Comparison of ENCODE assay signal across 12 cellular contexts in the genomic region with DNA sequence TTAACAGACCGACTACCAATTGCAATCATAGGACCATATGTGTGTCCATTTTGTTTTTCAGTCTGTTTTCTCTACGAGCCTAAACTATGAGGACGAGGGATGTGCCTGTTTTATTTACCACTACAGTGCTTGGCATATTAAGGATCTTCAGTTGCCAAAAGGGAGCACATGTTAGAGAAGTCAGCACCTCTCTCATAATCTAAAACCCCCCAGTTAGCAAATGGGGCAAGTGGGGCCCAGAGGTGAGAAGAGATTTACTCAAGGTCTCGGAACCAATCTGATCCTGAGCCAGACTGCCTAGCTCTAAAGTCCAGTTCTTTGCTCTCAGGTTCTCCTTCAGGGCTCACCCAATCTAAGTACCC. TPM values are rescaled to one million over a fixed set of nuclear protein-coding genes. Genes with fewer than 3 reads are reported as not detected.
A peak's percentile ranks its signal among the peaks of the same experiment; 100 is the strongest.
DNase-seq lines count a peak whose midpoint lies in the region; ATAC-seq, FAIRE-seq and TF ChIP-seq lines count a peak whose summit lies in the region.
"Had no signal": no experiment of that assay in that cellular context is flagged by ENCODE, and none has a peak within 500 bp of the region (broad histone marks: within the 10 kb centered on the region; RNA-seq: fewer than 3 reads in every experiment).

No MANE protein-coding gene starts in this region.

- no peak for DNase-seq in T-helper 2 cell treated with Interferon-gamma antibody and Interleukin-4, amounts not matched to agents 5 μg/mL and 100 μg/mL, for 36 hours (ENCODE audit: low spot score)
- no peak for DNase-seq in T-helper 2 cell
- DNase-seq in T-helper 17 cell, result no peak
- no peak for DNase-seq in H1 (ENCODE audit: low read depth in 1 of 2, low spot score in 2 of 2)
- no peak for DNase-seq in progenitor cell of endocrine pancreas (ENCODE audit: low spot score, unreplicated experiment)
- no peak for DNase-seq in SW 1271 (lab: John Stamatoyannopoulos, UW)
- no peak for DNase-seq in germinal center (ENCODE audit: low spot score)
- no peak for DNase-seq in occipital lobe (lab: John Stamatoyannopoulos, UW)
- DNase-seq: brain microvascular endothelial cell, DND-41 had no signal

- no peak for TF ChIP-seq CTCF in H1 (IDR thresholded peaks at IDR 0.05; ENCODE audit: control extremely low read depth in 1 of 3, insufficient read depth in 1 of 3, low read depth in 1 of 3, low read length in 3 of 3)
- no peak for TF ChIP-seq CTCF in progenitor cell of endocrine pancreas (IDR thresholded peaks at IDR 0.05; ENCODE audit: unreplicated experiment)

- H3K4me2 ChIP-seq in H1 (ENCODE audit: insufficient read depth in 1 of 2, low read depth in 2 of 2, low read length in 2 of 2), result no peak overlapping the region

- POLR2A ChIA-PET in H1 (lab: Charles Lee; ENCODE audit: partially characterized antibody), result interaction anchor here (0.8 to 2.3 kb wide), 5 partner anchors 10 to 30 kb away, joined by 3 to 9 read pairs (median 4); a partner anchor contains a TSS

- peaks cover 0 to 6% (median 0%) of the 10 kb centered on the region in 4 experiments; a peak in 2 of 8 replicates for H3K36me3 ChIP-seq in H1 (ENCODE audit: control insufficient read depth in 2 of 4, insufficient read depth in 4 of 4, low read length in 3 of 4)
- H3K36me3 ChIP-seq: brain microvascular endothelial cell had no signal

- no peak overlapping the region for H3K4me3 ChIP-seq in H1 (ENCODE audit: extremely low read depth in 1 of 4, insufficient read depth in 2 of 4, low read depth in 3 of 4, low read length in 4 of 4)

- peaks cover 3% of the 10 kb centered on the region; the same call in 1 of the 2 replicates for H3K23me2 ChIP-seq in H1 (ENCODE audit: low read depth, low read length)

- no peak overlapping the region for H2BK120ac ChIP-seq in H1 (replicated peaks; ENCODE audit: low read depth, low read length)

- H3K4ac ChIP-seq in H1 (replicated peaks; ENCODE audit: insufficient read length, low read depth, low read length), result no peak overlapping the region

- peaks cover 14% of the 10 kb centered on the region for H3K4me1 Mint-ChIP-seq in T-helper 2 cell treated with Interferon-gamma antibody and Interleukin-4, amounts not matched to agents 5 μg/mL and 100 μg/mL, for 36 hours (ENCODE audit: low read depth)
- H3K4me1 Mint-ChIP-seq in T-helper 17 cell (peaks cover 37% of the 10 kb centered on the region), progenitor cell of endocrine pancreas (ENCODE audit: low read depth) (peaks cover 7% of the 10 kb centered on the region)

- WGBS in H1 (ENCODE audit: extremely low coverage in 1 of 2, insufficient coverage in 1 of 2, insufficient read length in 1 of 2, insufficient replicate concordance in 2 of 2, low coverage in 1 of 2, low lambda C conversion rate in 2 of 2, missing lambda C conversion rate in 1 of 2), 2 experiments, result 91% methylated on average over 4 of the region's 4 CpGs; no CpG with 5 or more reads in 1 of the 2 experiments

- H2AK5ac ChIP-seq in H1 (ENCODE audit: low read depth, low read length), result no peak overlapping the region

- H3K9ac ChIP-seq in H1 (replicated peaks in 1 of 4; ENCODE audit: extremely low read depth in 1 of 4, low read depth in 3 of 4, low read length in 3 of 4), result no peak overlapping the region

- no peak for FAIRE-seq in H1 (lab: Jason Lieb, UNC)
- FAIRE-seq: A204.1 had no signal

- H2AFZ ChIP-seq in H1 (ENCODE audit: low read length), result no peak overlapping the region

- H3K23ac ChIP-seq in H1 (ENCODE audit: insufficient read length), result no peak overlapping the region

- no peak overlapping the region for H2BK20ac ChIP-seq in H1 (ENCODE audit: low read length)

- peak overlapping the region; percentile 71 for H3K4me3 Mint-ChIP-seq in T-helper 2 cell treated with Interferon-gamma antibody and Interleukin-4, amounts not matched to agents 5 μg/mL and 100 μg/mL, for 36 hours
- H3K4me3 Mint-ChIP-seq in T-helper 17 cell (peak overlapping the region; percentile 90), progenitor cell of endocrine pancreas (ENCODE audit: low read depth) (peak overlapping the region; percentile 70)

- H3K18ac ChIP-seq in H1 (ENCODE audit: extremely low read depth, low read length), result no peak overlapping the region

- no peak overlapping the region for H3K27ac Mint-ChIP-seq in T-helper 2 cell treated with Interferon-gamma antibody and Interleukin-4, amounts not matched to agents 5 μg/mL and 100 μg/mL, for 36 hours
- H3K27ac Mint-ChIP-seq in T-helper 17 cell (no peak overlapping the region), progenitor cell of endocrine pancreas (no peak overlapping the region)

- H3K56ac ChIP-seq in H1 (replicated peaks; ENCODE audit: insufficient read length, low read depth, low read length), result no peak overlapping the region

- CTCF ChIA-PET in H1 (lab: Charles Lee; ENCODE audit: partially characterized antibody), result interaction anchor here (1.3 to 1.5 kb wide), 2 partner anchors 24 to 42 kb away, joined by 3 to 4 read pairs; no protein-coding TSS in a partner anchor

- H4K8ac ChIP-seq in H1 (ENCODE audit: extremely low read depth, insufficient read depth, low read length), result no peak overlapping the region

- peaks cover 58% of the 10 kb centered on the region for H3K27me3 Mint-ChIP-seq in T-helper 2 cell treated with Interferon-gamma antibody and Interleukin-4, amounts not matched to agents 5 μg/mL and 100 μg/mL, for 36 hours (ENCODE audit: low read depth)
- H3K27me3 Mint-ChIP-seq in T-helper 17 cell, result peaks cover 28% of the 10 kb centered on the region
- H3K27me3 Mint-ChIP-seq in progenitor cell of endocrine pancreas, result peaks cover 51% of the 10 kb centered on the region

- H3K9me3 Mint-ChIP-seq in T-helper 2 cell treated with Interferon-gamma antibody and Interleukin-4, amounts not matched to agents 5 μg/mL and 100 μg/mL, for 36 hours, result no peaks in the 10 kb centered on the region
- no peaks in the 10 kb centered on the region for H3K9me3 Mint-ChIP-seq in progenitor cell of endocrine pancreas (ENCODE audit: low read depth)

- no peak overlapping the region for H2BK5ac ChIP-seq in H1 (ENCODE audit: low read depth, low read length)

- no peak for ATAC-seq in T-helper 17 cell

- H2BK12ac ChIP-seq in H1 (ENCODE audit: low read depth, low read length), result no peak overlapping the region; the same call in 1 of the 2 replicates

- no peak overlapping the region for H3K14ac ChIP-seq in H1 (ENCODE audit: insufficient read length)

- H3K79me2 ChIP-seq in H1 (ENCODE audit: control insufficient read depth in 1 of 2, insufficient read depth in 2 of 2, low read length in 2 of 2), result no peaks in the 10 kb centered on the region

- TF ChIP-seq RAD21 in H1 (IDR thresholded peaks at IDR 0.05 in 1 of 2, conservative IDR thresholded peaks at IDR 0.05 in 1 of 2; ENCODE audit: low read depth in 2 of 2, low read length in 2 of 2), result no peak

- H3K36me3 Mint-ChIP-seq in T-helper 2 cell treated with Interferon-gamma antibody and Interleukin-4, amounts not matched to agents 5 μg/mL and 100 μg/mL, for 36 hours (ENCODE audit: low read depth), result peaks cover under 1% of the 10 kb centered on the region
- peaks cover 6% of the 10 kb centered on the region for H3K36me3 Mint-ChIP-seq in T-helper 17 cell (ENCODE audit: low read depth)
- H3K36me3 Mint-ChIP-seq in progenitor cell of endocrine pancreas (ENCODE audit: insufficient read depth), result peaks cover under 1% of the 10 kb centered on the region

- H3K27ac ChIP-seq in H1 (ENCODE audit: low read depth, low read length), result no peak overlapping the region
- H3K27ac ChIP-seq: brain microvascular endothelial cell, epithelial cell of prostate had no signal

- no peak for TF ChIP-seq EP300 in H1 (IDR thresholded peaks at IDR 0.05; ENCODE audit: borderline replicate concordance in 1 of 2, low read depth in 2 of 2, low read length in 2 of 2)

- H3K4me1 ChIP-seq in H1 (replicated peaks in 1 of 4; ENCODE audit: control insufficient read depth in 3 of 4, insufficient read depth in 4 of 4, low read length in 3 of 4), result peaks cover 0 to 7% (median 3%) of the 10 kb centered on the region in 4 experiments; a peak in 5 of 7 replicates

- H3K79me1 ChIP-seq in H1 (ENCODE audit: low read depth, low read length), result no peaks in the 10 kb centered on the region

- no peak overlapping the region for H4K5ac ChIP-seq in H1 (ENCODE audit: insufficient read length, low read depth, low read length)

- no peak overlapping the region for H2BK15ac ChIP-seq in H1 (ENCODE audit: low read length)

- H4K20me1 ChIP-seq in H1 (replicated peaks in 1 of 2; ENCODE audit: control insufficient read depth in 1 of 2, insufficient read depth in 2 of 2, low read length in 2 of 2), result peaks cover 6 to 9% of the 10 kb centered on the region in 2 experiments

- TF ChIP-seq POLR2A in H1 (IDR thresholded peaks at IDR 0.05; ENCODE audit: control extremely low read depth in 1 of 2, low read depth in 2 of 2, low read length in 2 of 2), result no peak

- H3K27me3 ChIP-seq in H1 (replicated peaks in 1 of 4; ENCODE audit: control insufficient read depth in 3 of 4, extremely low read depth in 1 of 4, insufficient read depth in 3 of 4, low read length in 3 of 4), result peaks cover 13 to 34% (median 29%) of the 10 kb centered on the region in 4 experiments

- no peak overlapping the region for H4K91ac ChIP-seq in H1 (replicated peaks; ENCODE audit: insufficient read length, low read length)

- H3K9me3 ChIP-seq in T-helper 17 cell (ENCODE audit: control insufficient read depth, low read length, poor library complexity, severe bottlenecking) (no peaks in the 10 kb centered on the region), H1 (ENCODE audit: insufficient read depth in 2 of 2, low read depth in 1 of 2, low read length in 1 of 2) (peaks cover 7 to 9% of the 10 kb centered on the region in 2 experiments)

RNA-seq across cellular contexts. Expression of a gene that starts 0.6 kb away (rescaled TPM):
- total RNA-seq in T-helper 17 cell (1 to 10 TPM; 4.8 to 5.5 TPM), progenitor cell of endocrine pancreas (25.5 and 25.7 TPM in 2 replicates), occipital lobe (160 TPM)
- total RNA-seq in H1 (2021; fragmentation: NEBNext Ultra II Directional; extraction: Animal tissue kit (Norgen Biotek cat#: 25700)), result 31.4 and 31.6 TPM in 2 replicates
- polyA plus RNA-seq in H1 (2011; rRNA removed), result 27.6 and 32.3 TPM in 2 replicates
- 31.9 TPM for polyA plus RNA-seq in H1 (2011; cell fraction: cytosol; rRNA removed)
- 34.9 TPM for polyA plus RNA-seq in H1 (2011; cell fraction: nucleus; rRNA removed)
- polyA plus RNA-seq in H1 (2012, experiment 1 of 2), result 18.1 to 34.6 TPM (median 28.5 TPM) in 4 replicates
- 24.7 TPM for polyA plus RNA-seq in H1 (2012, experiment 2 of 2)
- polyA plus RNA-seq in H1 (2013, experiment 1 of 2), result 45.7 TPM
- polyA plus RNA-seq in H1 (2013, experiment 2 of 2), result 44.4 TPM
- polyA minus RNA-seq in H1 (2011; rRNA and poly(A)+ RNA removed), result 12.9 and 17.4 TPM in 2 replicates
- 14.2 TPM for polyA minus RNA-seq in H1 (2011; cell fraction: cytosol; rRNA and poly(A)+ RNA removed)
- 13.5 TPM for polyA minus RNA-seq in H1 (2011; cell fraction: nucleus; rRNA and poly(A)+ RNA removed)

RNA-seq across cellular contexts. Expression of a gene that starts 30.2 kb away (rescaled TPM):
- total RNA-seq in T-helper 17 cell (10 to 100 TPM in 1 of 2 donors, 1 to 10 TPM in 1; 8.6 to 11.6 TPM), progenitor cell of endocrine pancreas (92.4 and 96.7 TPM in 2 replicates), occipital lobe (16.8 TPM)
- 147 and 152 TPM in 2 replicates for total RNA-seq in H1 (2021; fragmentation: NEBNext Ultra II Directional; extraction: Animal tissue kit (Norgen Biotek cat#: 25700))
- polyA plus RNA-seq in H1 (2011; rRNA removed), result 198 and 219 TPM in 2 replicates
- 192 TPM for polyA plus RNA-seq in H1 (2011; cell fraction: cytosol; rRNA removed)
- 281 TPM for polyA plus RNA-seq in H1 (2011; cell fraction: nucleus; rRNA removed)
- 113 to 163 TPM (median 157 TPM) in 4 replicates for polyA plus RNA-seq in H1 (2012, experiment 1 of 2)
- 121 TPM for polyA plus RNA-seq in H1 (2012, experiment 2 of 2)
- 66.3 TPM for polyA plus RNA-seq in H1 (2013, experiment 1 of 2)
- polyA plus RNA-seq in H1 (2013, experiment 2 of 2), result 61.3 TPM
- polyA minus RNA-seq in H1 (2011; rRNA and poly(A)+ RNA removed), result 251 and 304 TPM in 2 replicates
- 156 TPM for polyA minus RNA-seq in H1 (2011; cell fraction: cytosol; rRNA and poly(A)+ RNA removed)
- 124 TPM for polyA minus RNA-seq in H1 (2011; cell fraction: nucleus; rRNA and poly(A)+ RNA removed)

RNA-seq across cellular contexts. Expression of a gene that starts 37.9 kb away (rescaled TPM):
- total RNA-seq in T-helper 17 cell (10 to 100 TPM; 12.5 to 16.6 TPM), progenitor cell of endocrine pancreas (24.4 and 25.1 TPM in 2 replicates), occipital lobe (18.6 TPM)
- total RNA-seq in H1 (2021; fragmentation: NEBNext Ultra II Directional; extraction: Animal tissue kit (Norgen Biotek cat#: 25700)), result 17.9 and 18.8 TPM in 2 replicates
- polyA plus RNA-seq in H1 (2011; rRNA removed), result 38.5 and 40.4 TPM in 2 replicates
- 26.2 TPM for polyA plus RNA-seq in H1 (2011; cell fraction: cytosol; rRNA removed)
- 44.8 TPM for polyA plus RNA-seq in H1 (2011; cell fraction: nucleus; rRNA removed)
- 13.6 to 21.6 TPM (median 19.1 TPM) in 4 replicates for polyA plus RNA-seq in H1 (2012, experiment 1 of 2)
- 22.5 TPM for polyA plus RNA-seq in H1 (2012, experiment 2 of 2)
- polyA plus RNA-seq in H1 (2013, experiment 1 of 2), result 16.6 TPM
- 17.0 TPM for polyA plus RNA-seq in H1 (2013, experiment 2 of 2)
- polyA minus RNA-seq in H1 (2011; rRNA and poly(A)+ RNA removed), result 17.8 and 25.6 TPM in 2 replicates
- 13.9 TPM for polyA minus RNA-seq in H1 (2011; cell fraction: cytosol; rRNA and poly(A)+ RNA removed)
- 13.7 TPM for polyA minus RNA-seq in H1 (2011; cell fraction: nucleus; rRNA and poly(A)+ RNA removed)

RNA-seq across cellular contexts. Expression of a gene that starts 44.3 kb away (rescaled TPM):
- total RNA-seq in T-helper 17 cell, result 10 to 100 TPM; 88.6 to 95.2 TPM
- 7.0 and 9.4 TPM in 2 replicates for total RNA-seq in H1 (2021; fragmentation: NEBNext Ultra II Directional; extraction: Animal tissue kit (Norgen Biotek cat#: 25700))
- polyA plus RNA-seq in H1 (2011; rRNA removed), result 7.1 and 12.8 TPM in 2 replicates
- 11.4 TPM for polyA plus RNA-seq in H1 (2011; cell fraction: cytosol; rRNA removed)
- polyA plus RNA-seq in H1 (2011; cell fraction: nucleus; rRNA removed), result 56.1 TPM
- polyA plus RNA-seq in H1 (2012, experiment 1 of 2), result 4.9 to 6.9 TPM (median 6.6 TPM) in 4 replicates
- polyA plus RNA-seq in H1 (2012, experiment 2 of 2), result 4.4 TPM
- 3.8 TPM for polyA plus RNA-seq in H1 (2013, experiment 1 of 2)
- 4.3 TPM for polyA plus RNA-seq in H1 (2013, experiment 2 of 2)
- 6.0 and 7.2 TPM in 2 replicates for polyA minus RNA-seq in H1 (2011; rRNA and poly(A)+ RNA removed)
- 5.5 TPM for polyA minus RNA-seq in H1 (2011; cell fraction: cytosol; rRNA and poly(A)+ RNA removed)
- 14.8 TPM for polyA minus RNA-seq in H1 (2011; cell fraction: nucleus; rRNA and poly(A)+ RNA removed)
- 10.6 and 12.2 TPM in 2 replicates for total RNA-seq in progenitor cell of endocrine pancreas
- 4.7 TPM for total RNA-seq in occipital lobe
